ENCODE assay signal across 9 cellular contexts in the genomic region with DNA sequence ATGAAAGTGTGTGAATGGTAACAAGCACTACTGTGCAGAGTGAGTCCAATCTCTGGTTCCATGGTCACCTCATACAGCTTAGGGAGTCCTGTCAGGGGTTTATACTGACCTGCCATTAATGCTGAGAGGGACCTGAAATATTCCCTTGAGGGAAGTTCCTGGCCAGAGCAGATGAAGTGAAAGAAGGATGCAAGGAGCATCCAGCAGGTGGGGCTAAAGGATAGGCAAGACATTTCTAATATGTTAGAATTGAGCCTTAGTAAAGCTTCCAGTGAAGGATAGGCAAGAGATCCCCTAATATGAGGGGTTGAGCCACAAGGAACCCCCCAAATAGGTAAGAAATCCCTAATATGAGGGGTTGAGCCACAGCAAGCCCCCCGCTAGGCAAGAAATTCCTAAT. TPM values are rescaled to one million over a fixed set of nuclear protein-coding genes. Genes with fewer than 3 reads are reported as not detected.
DNase-seq lines count a peak whose midpoint lies in the region; ATAC-seq and TF ChIP-seq lines count a peak whose summit lies in the region.
"Had no signal": no experiment of that assay in that cellular context is flagged by ENCODE, and none has a peak within 500 bp of the region (broad histone marks: within the 10 kb centered on the region; RNA-seq: fewer than 3 reads in every experiment).

No MANE protein-coding gene starts in this region.

- H3K27ac ChIP-seq in adrenal gland (no peak overlapping the region), right lobe of liver (no peak overlapping the region), sigmoid colon (no peak overlapping the region)

- intact Hi-C loops in adrenal gland (cut with DNase I): no loop called here
- intact Hi-C loops in right lobe of liver (cut with DNase I): no loop called here
- intact Hi-C loops in sigmoid colon (cut with DNase I): no loop called here

- no peaks in the 10 kb centered on the region for H3K27me3 ChIP-seq in adrenal gland
- H3K27me3 ChIP-seq in right lobe of liver: no peaks in the 10 kb centered on the region
- no peaks in the 10 kb centered on the region for H3K27me3 ChIP-seq in sigmoid colon

- no peak overlapping the region for H3K4me3 ChIP-seq in adrenal gland
- H3K4me3 ChIP-seq in right lobe of liver: no peak overlapping the region
- H3K4me3 ChIP-seq in sigmoid colon: no peak overlapping the region

- no peaks in the 10 kb centered on the region for H3K36me3 ChIP-seq in adrenal gland (replicated peaks in 1 of 2)
- H3K36me3 ChIP-seq in right lobe of liver: no peaks in the 10 kb centered on the region
- H3K36me3 ChIP-seq in sigmoid colon: no peaks in the 10 kb centered on the region

- TF ChIP-seq CTCF in adrenal gland (IDR thresholded peaks at IDR 0.05) (peak; percentile 13 to 50 (median 38)), right lobe of liver (IDR thresholded peaks at IDR 0.05) (peak; percentile 21 to 40 (median 34)), sigmoid colon (IDR thresholded peaks at IDR 0.05) (no peak)

- H3K9me3 ChIP-seq in adrenal gland (replicated peaks in 1 of 3) (peaks cover 0 to 9% (median 0%) of the 10 kb centered on the region in 3 donors), right lobe of liver (peaks cover 0 to 6% (median 3%) of the 10 kb centered on the region in 4 donors), sigmoid colon (peaks cover 7 to 14% (median 12%) of the 10 kb centered on the region in 4 donors)

- DNase-seq in D341Med (ENCODE audit: low spot score) (peak; percentile 58), HT-29 (ENCODE audit: low spot score) (peak; percentile 75), adrenal gland (peak in 5 of 7 donors; percentile 24 to 63 (median 45)), right lobe of liver (no peak), sigmoid colon (no peak)
- no peak for DNase-seq in activated CD8-positive, alpha-beta memory T cell treated with anti-CD3 and anti-CD28 coated beads, Interleukin-2, amount 50 U/mL, for 4 hours

- no peak for TF ChIP-seq EP300 in sigmoid colon (IDR thresholded peaks at IDR 0.05)

- 0 to 6% (median 0%) methylated on average over 1 of the region's 1 CpG for WGBS in adrenal gland, 4 donors
- WGBS in right lobe of liver (ENCODE audit: insufficient coverage, low coverage, low lambda C conversion rate, missing lambda C conversion rate): 0% methylated on average over 1 of the region's 1 CpG
- 0 to 8% methylated on average over 1 of the region's 1 CpG for WGBS in sigmoid colon, 2 donors

- peak; percentile 23 to 76 (median 60) for ATAC-seq in right lobe of liver
- ATAC-seq in GM18519 (IDR thresholded peaks at IDR 0.05; ENCODE audit: low FRiP score, unreplicated experiment): no peak
- ATAC-seq in HG03280 (IDR thresholded peaks at IDR 0.05; ENCODE audit: unreplicated experiment): no peak
- ATAC-seq: stimulated activated effector memory CD8-positive, alpha-beta T cell treated with anti-CD3 and anti-CD28 coated beads, Interleukin-12 subunit alpha, Interleukin-12 subunit beta, amount 100 ng/mL, for 72 hours had no signal

- TF ChIP-seq POLR2A in adrenal gland (IDR thresholded peaks at IDR 0.05) (no peak), right lobe of liver (IDR thresholded peaks at IDR 0.05) (no peak), sigmoid colon (IDR thresholded peaks at IDR 0.05) (no peak)

- H3K4me1 ChIP-seq in adrenal gland (replicated peaks in 1 of 2) (no peaks in the 10 kb centered on the region), right lobe of liver (no peaks in the 10 kb centered on the region), sigmoid colon (no peaks in the 10 kb centered on the region)

RNA-seq across cellular contexts. Expression of a gene that starts 25.5 kb away (rescaled TPM):
- total RNA-seq in HT-29 (2014; rRNA removed; shearing (Covaris generic)): 27.7 and 30.4 TPM in 2 replicates
- total RNA-seq in adrenal gland (1 to 10 TPM; 1.3 to 4.9 (median 4.0) TPM), right lobe of liver (1 to 10 TPM; 4.0 to 5.8 (median 4.8) TPM), sigmoid colon (10 to 100 TPM in 3 of 4 donors, 1 to 10 TPM in 1; 9.4 to 16.3 (median 11.3) TPM)
- polyA plus RNA-seq in adrenal gland (1 to 10 TPM; 4.3 to 5.6 (median 5.2) TPM), sigmoid colon (1 to 10 TPM; 8.0 to 9.0 (median 8.6) TPM)

RNA-seq across cellular contexts. Expression of a gene that starts 55.5 kb away (rescaled TPM):
- 0.20 and 0.34 TPM in 2 replicates for total RNA-seq in HT-29 (2014; rRNA removed; shearing (Covaris generic))
- total RNA-seq in adrenal gland (under 1 TPM in 5 of 8 donors, not detected in 3; 0.22 to 0.78 (median 0.42) TPM), right lobe of liver (under 1 TPM in 5 of 6 experiments, not detected in 1; 0.13 to 0.62 (median 0.32) TPM), sigmoid colon (under 1 TPM in 2 of 4 donors, not detected in 2; 0.16 to 0.54 TPM)
- polyA plus RNA-seq in adrenal gland (under 1 TPM in 2 of 3 donors, not detected in 1; 0.27 to 0.40 TPM), sigmoid colon (under 1 TPM in 1 of 3 donors, not detected in 2; 0.23 TPM)

RNA-seq across cellular contexts. Expression of a gene that starts 57.3 kb away (rescaled TPM):
- 2.4 and 8.7 TPM in 2 replicates for total RNA-seq in HT-29 (2014; rRNA removed; shearing (Covaris generic))
- total RNA-seq in adrenal gland: 10 to 100 TPM in 5 of 8 donors, 1 to 10 TPM in 3; 7.9 to 14.4 (median 10.9) TPM
- polyA plus RNA-seq in adrenal gland: 10 to 100 TPM in 1 of 3 donors, 1 to 10 TPM in 2; 1.7 to 12.4 (median 2.8) TPM
- 1 to 10 TPM; 5.9 to 9.8 (median 6.2) TPM for total RNA-seq in right lobe of liver
- 10 to 100 TPM; 11.1 to 25.0 (median 14.7) TPM for total RNA-seq in sigmoid colon
- polyA plus RNA-seq in sigmoid colon: 1 to 10 TPM; 5.0 to 5.8 (median 5.4) TPM

Comparison
In these comparisons a context has a peak if more than half of its experiments do, and no peak if none do; other contexts are left out.
1. DNase-seq: peak in D341Med (single experiment), HT-29 (single experiment) and adrenal gland (5 of 7); none in right lobe of liver (0 of 3), activated CD8-positive, alpha-beta memory T cell treated with anti-CD3 and anti-CD28 coated beads, Interleukin-2, amount 50 U/mL, for 4 hours (single experiment) and sigmoid colon (single experiment).
2. CTCF ChIP-seq: peak in adrenal gland (6 of 6) and right lobe of liver (4 of 4); none in sigmoid colon (0 of 4).
3. ATAC-seq: peak in right lobe of liver (4 of 4); none in GM18519 (single experiment) and HG03280 (single experiment).